In the genomic region with DNA sequence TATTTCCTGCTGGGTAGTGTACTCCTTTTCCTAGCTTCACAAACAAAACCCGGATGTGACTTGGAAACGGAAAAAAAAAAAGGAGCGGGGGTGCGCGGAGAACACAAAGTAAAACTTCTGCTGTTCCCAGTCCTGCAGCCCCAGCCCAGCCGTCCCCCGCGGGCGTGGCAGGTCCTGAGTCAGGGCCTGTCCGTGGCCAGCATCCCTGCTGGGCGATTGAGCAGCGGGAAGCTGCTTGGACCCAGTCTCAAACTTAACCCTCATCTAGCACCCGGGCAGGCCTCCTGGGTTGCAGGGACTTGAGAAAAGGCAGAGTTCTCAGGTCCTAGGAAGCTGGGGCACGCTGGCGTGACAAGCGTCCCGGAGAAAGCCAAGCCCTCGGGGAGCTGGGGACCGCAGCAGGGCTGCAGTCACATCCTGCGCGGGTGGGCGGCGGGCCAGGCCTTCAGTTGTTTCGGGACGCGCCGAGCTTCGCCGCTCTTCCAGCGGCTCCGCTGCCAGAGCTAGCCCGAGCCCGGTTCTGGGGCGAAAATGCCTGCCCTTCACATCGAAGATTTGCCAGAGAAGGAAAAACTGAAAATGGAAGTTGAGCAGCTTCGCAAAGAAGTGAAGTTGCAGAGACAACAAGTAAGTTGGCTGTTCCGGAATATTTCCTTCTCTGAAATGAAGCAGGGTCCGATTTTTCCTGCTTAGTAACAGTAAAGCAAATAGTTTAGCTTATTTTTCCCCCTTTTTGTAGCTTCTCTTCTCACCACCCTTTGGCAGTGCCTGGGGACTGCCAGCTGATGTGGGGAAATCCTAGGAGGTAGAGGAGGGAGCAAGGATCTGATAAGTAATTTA, we compare ENCODE assay signal across 8 cellular contexts. TPM values are rescaled to one million over a fixed set of nuclear protein-coding genes. Genes with fewer than 3 reads are reported as not detected.
DNase-seq lines count a peak whose midpoint lies in the region; ATAC-seq lines count a peak whose summit lies in the region.

A gene (plus strand): TSS at position 129 of the 840 bp plus-strand sequence. CDS start 403 bp downstream, at position 532.

- CTCF ChIA-PET in activated CD8-positive, alpha-beta memory T cell treated with anti-CD3 and anti-CD28 coated beads, Interleukin-2, amount 10 ng/mL, durations not matched to agents 7 days and 5 days (lab: Charles Lee), result interaction anchor here (0.7 to 2.3 kb wide), 3 partner anchors 10 to 165 kb away, joined by 3 to 9 read pairs (median 5); no protein-coding TSS in a partner anchor

- peak within 1 kb of the TSS; percentile 72 for H3K4me3 ChIP-seq in HUES64 (ENCODE audit: low read length)
- H3K4me3 ChIP-seq in mucosa of rectum (ENCODE audit: low read length in 2 of 2), result peak within 1 kb of the TSS; percentile 63 to 71
- peak within 1 kb of the TSS; percentile 76 to 95 (median 83) for H3K4me3 ChIP-seq in subcutaneous abdominal adipose tissue (ENCODE audit: low read depth in 1 of 5, low read length in 5 of 5)

- H3K4me1 ChIP-seq in HUES64 (ENCODE audit: insufficient read depth, low read length) (peaks cover 18% of the 10 kb centered on the region), mucosa of rectum (ENCODE audit: control insufficient read depth in 2 of 2, insufficient read depth in 2 of 2, low read length in 2 of 2) (no peaks in the 10 kb centered on the region), subcutaneous abdominal adipose tissue (ENCODE audit: control insufficient read depth in 5 of 5, insufficient read depth in 5 of 5, low read length in 5 of 5) (peaks cover 0 to 36% (median 25%) of the 10 kb centered on the region in 5 donors)

- H3K9me3 Mint-ChIP-seq in activated CD8-positive, alpha-beta memory T cell treated with anti-CD3 and anti-CD28 coated beads, Interleukin-2, amount 10 ng/mL, durations not matched to agents 7 days and 5 days (ENCODE audit: low read depth), result no peaks in the 10 kb centered on the region

- H3K9me3 ChIP-seq in HUES64 (ENCODE audit: insufficient read depth, low read depth, low read length) (no peaks in the 10 kb centered on the region), mucosa of rectum (ENCODE audit: control insufficient read depth in 2 of 2, low read length in 2 of 2) (no peaks in the 10 kb centered on the region), subcutaneous abdominal adipose tissue (ENCODE audit: control insufficient read depth in 5 of 5, low read length in 5 of 5) (no peaks in the 10 kb centered on the region)

- 3% methylated on average over 38 of the region's 38 CpGs for WGBS in HUES64

- H3K27ac Mint-ChIP-seq in activated CD8-positive, alpha-beta memory T cell treated with anti-CD3 and anti-CD28 coated beads, Interleukin-2, amount 10 ng/mL, durations not matched to agents 7 days and 5 days, result no peak within 1 kb of the TSS

- H3K36me3 ChIP-seq in HUES64 (ENCODE audit: insufficient read depth, low read length) (no peaks in the 10 kb centered on the region), mucosa of rectum (ENCODE audit: control insufficient read depth in 2 of 2, insufficient read depth in 2 of 2, low read length in 2 of 2) (no peaks in the 10 kb centered on the region), subcutaneous abdominal adipose tissue (ENCODE audit: control insufficient read depth in 5 of 5, insufficient read depth in 5 of 5, low read length in 5 of 5) (peaks cover 6 to 10% (median 9%) of the 10 kb centered on the region in 5 donors)

- H3K27me3 ChIP-seq in HUES64 (ENCODE audit: insufficient read depth, low read length), result no peaks in the 10 kb centered on the region; the same call in 1 of the 2 replicates
- H3K27me3 ChIP-seq in mucosa of rectum (ENCODE audit: control insufficient read depth in 2 of 2, insufficient read depth in 2 of 2, low read length in 2 of 2), result peaks cover 5 to 8% of the 10 kb centered on the region in 2 donors
- H3K27me3 ChIP-seq in subcutaneous abdominal adipose tissue (ENCODE audit: control insufficient read depth in 5 of 5, insufficient read depth in 4 of 5, low read length in 5 of 5), result no peaks in the 10 kb centered on the region

- peak within 1 kb of the TSS; percentile 58 for H3K4me3 Mint-ChIP-seq in activated CD8-positive, alpha-beta memory T cell treated with anti-CD3 and anti-CD28 coated beads, Interleukin-2, amount 10 ng/mL, durations not matched to agents 7 days and 5 days

- peaks cover 52% of the 10 kb centered on the region for H3K27me3 Mint-ChIP-seq in activated CD8-positive, alpha-beta memory T cell treated with anti-CD3 and anti-CD28 coated beads, Interleukin-2, amount 10 ng/mL, durations not matched to agents 7 days and 5 days

- no peaks in the 10 kb centered on the region for H3K36me3 Mint-ChIP-seq in activated CD8-positive, alpha-beta memory T cell treated with anti-CD3 and anti-CD28 coated beads, Interleukin-2, amount 10 ng/mL, durations not matched to agents 7 days and 5 days

- H3K9ac ChIP-seq in HUES64 (ENCODE audit: low read depth, low read length) (peak within 1 kb of the TSS; percentile 76), mucosa of rectum (ENCODE audit: low read depth in 1 of 2, low read length in 2 of 2) (peak within 1 kb of the TSS; percentile 64 to 70), subcutaneous abdominal adipose tissue (ENCODE audit: low read length in 5 of 5) (peak within 1 kb of the TSS; percentile 68 to 99 (median 88))

- peak; percentile 87 for ATAC-seq in GM21528 (IDR thresholded peaks at IDR 0.05; ENCODE audit: low FRiP score, unreplicated experiment)
- ATAC-seq in activated CD8-positive, alpha-beta memory T cell treated with anti-CD3 and anti-CD28 coated beads, Interleukin-2, amount 10 ng/mL, durations not matched to agents 7 days and 5 days, result peak; percentile 85

- peaks cover 8% of the 10 kb centered on the region for H3K4me1 Mint-ChIP-seq in activated CD8-positive, alpha-beta memory T cell treated with anti-CD3 and anti-CD28 coated beads, Interleukin-2, amount 10 ng/mL, durations not matched to agents 7 days and 5 days

- DNase-seq in GDM1 (lab: John Stamatoyannopoulos, UW) (peak; percentile 70), fibroblast of gingiva (ENCODE audit: low read depth) (peak; percentile 79)
- peak; percentile 55 for DNase-seq in activated CD8-positive, alpha-beta memory T cell treated with anti-CD3 and anti-CD28 coated beads, Interleukin-2, amount 10 ng/mL, durations not matched to agents 7 days and 5 days
- DNase-seq in NK-92 treated with Interleukin-12 subunit alpha and Interleukin-12 subunit beta, amount 100 ng/mL, for 24 hours (lab: John Stamatoyannopoulos, UW), result no peak

- H3K27ac ChIP-seq in HUES64 (ENCODE audit: low read depth, low read length) (peak within 1 kb of the TSS; percentile 37), mucosa of rectum (ENCODE audit: low read depth in 2 of 2, low read length in 2 of 2) (peak within 1 kb of the TSS; percentile 77 to 79), subcutaneous abdominal adipose tissue (ENCODE audit: low read depth, low read length) (peak within 1 kb of the TSS; percentile 99)

RNA-seq across cellular contexts. Expression of the gene that starts here (rescaled TPM):
- 3.2 TPM for polyA plus RNA-seq in HUES64 (2013, experiment 1 of 2)
- polyA plus RNA-seq in HUES64 (2013, experiment 2 of 2), result 6.8 TPM
- total RNA-seq in activated CD8-positive, alpha-beta memory T cell treated with anti-CD3 and anti-CD28 coated beads, Interleukin-2, amount 10 ng/mL, durations not matched to agents 7 days and 5 days, result not detected

Comparison
In these comparisons a context has a peak if more than half of its experiments do, and no peak if none do; other contexts are left out.
1. Peak in DNase-seq and ATAC-seq in activated CD8-positive, alpha-beta memory T cell treated with anti-CD3 and anti-CD28 coated beads, Interleukin-2, amount 10 ng/mL, durations not matched to agents 7 days and 5 days; RNA of the gene not detected or under 1 TPM.
2. H3K27ac ChIP-seq: peak in every context shown above with its lines; median percentile 99 in subcutaneous abdominal adipose tissue; 78 in mucosa of rectum; 37 in HUES64.